ENCODE assay signal across 1 cellular context in the genomic region with DNA sequence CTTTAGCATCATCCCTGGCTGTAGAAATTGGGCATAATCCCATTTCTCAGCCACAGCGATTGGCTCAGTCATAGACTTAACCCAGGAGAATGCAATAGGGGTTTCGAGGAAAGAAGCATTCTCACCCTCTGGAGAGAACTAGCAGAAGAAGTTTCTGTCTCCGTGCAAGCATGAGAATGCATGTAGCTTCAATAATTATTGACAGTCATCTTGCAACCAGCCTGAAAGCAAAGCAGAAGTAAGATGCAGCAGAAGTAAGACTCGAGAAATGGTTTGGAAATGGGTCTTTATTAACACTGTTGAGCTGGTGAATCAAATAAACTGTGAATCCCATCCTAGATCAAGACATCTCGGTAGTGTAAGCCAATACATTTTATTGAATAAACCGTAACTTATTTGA.
TF ChIP-seq lines count a peak whose summit lies in the region.

No MANE protein-coding gene starts in this region.

TF ChIP-seq in SK-N-SH treated with all-trans-retinoic acid at 6 μM for 48 hours, 23 proteins besides CTCF, POLR2A, EP300 and RAD21 (continued from another document):
- TF ChIP-seq, protein P1, sequence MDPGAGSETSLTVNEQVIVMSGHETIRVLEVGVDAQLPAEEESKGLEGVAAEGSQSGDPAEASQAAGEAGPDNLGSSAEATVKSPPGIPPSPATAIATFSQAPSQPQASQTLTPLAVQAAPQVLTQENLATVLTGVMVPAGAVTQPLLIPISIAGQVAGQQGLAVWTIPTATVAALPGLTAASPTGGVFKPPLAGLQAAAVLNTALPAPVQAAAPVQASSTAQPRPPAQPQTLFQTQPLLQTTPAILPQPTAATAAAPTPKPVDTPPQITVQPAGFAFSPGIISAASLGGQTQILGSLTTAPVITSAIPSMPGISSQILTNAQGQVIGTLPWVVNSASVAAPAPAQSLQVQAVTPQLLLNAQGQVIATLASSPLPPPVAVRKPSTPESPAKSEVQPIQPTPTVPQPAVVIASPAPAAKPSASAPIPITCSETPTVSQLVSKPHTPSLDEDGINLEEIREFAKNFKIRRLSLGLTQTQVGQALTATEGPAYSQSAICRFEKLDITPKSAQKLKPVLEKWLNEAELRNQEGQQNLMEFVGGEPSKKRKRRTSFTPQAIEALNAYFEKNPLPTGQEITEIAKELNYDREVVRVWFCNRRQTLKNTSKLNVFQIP (CRISPR knock-in tag; IDR thresholded peaks at IDR 0.05; ENCODE audit: borderline replicate concordance, low read depth): no peak
- TF ChIP-seq PATZ1 (CRISPR knock-in tag; IDR thresholded peaks at IDR 0.05; ENCODE audit: borderline replicate concordance): no peak
- TF ChIP-seq ZFP3 (CRISPR knock-in tag; IDR thresholded peaks at IDR 0.05): no peak
- no peak for TF ChIP-seq ARNTL (CRISPR knock-in tag; IDR thresholded peaks at IDR 0.05; ENCODE audit: borderline replicate concordance, low read depth)
- TF ChIP-seq TOX (CRISPR knock-in tag; IDR thresholded peaks at IDR 0.05; ENCODE audit: borderline replicate concordance): no peak
- TF ChIP-seq RARB (CRISPR knock-in tag; IDR thresholded peaks at IDR 0.05): no peak
